Comparison of ENCODE assay signal across 1 cellular context in genomic region chr15:89575146-89575655, GRCh38.
A peak's percentile ranks its signal among the peaks of the same experiment; 100 is the strongest.
TF ChIP-seq lines count a peak whose summit lies in the region.

A gene with protein sequence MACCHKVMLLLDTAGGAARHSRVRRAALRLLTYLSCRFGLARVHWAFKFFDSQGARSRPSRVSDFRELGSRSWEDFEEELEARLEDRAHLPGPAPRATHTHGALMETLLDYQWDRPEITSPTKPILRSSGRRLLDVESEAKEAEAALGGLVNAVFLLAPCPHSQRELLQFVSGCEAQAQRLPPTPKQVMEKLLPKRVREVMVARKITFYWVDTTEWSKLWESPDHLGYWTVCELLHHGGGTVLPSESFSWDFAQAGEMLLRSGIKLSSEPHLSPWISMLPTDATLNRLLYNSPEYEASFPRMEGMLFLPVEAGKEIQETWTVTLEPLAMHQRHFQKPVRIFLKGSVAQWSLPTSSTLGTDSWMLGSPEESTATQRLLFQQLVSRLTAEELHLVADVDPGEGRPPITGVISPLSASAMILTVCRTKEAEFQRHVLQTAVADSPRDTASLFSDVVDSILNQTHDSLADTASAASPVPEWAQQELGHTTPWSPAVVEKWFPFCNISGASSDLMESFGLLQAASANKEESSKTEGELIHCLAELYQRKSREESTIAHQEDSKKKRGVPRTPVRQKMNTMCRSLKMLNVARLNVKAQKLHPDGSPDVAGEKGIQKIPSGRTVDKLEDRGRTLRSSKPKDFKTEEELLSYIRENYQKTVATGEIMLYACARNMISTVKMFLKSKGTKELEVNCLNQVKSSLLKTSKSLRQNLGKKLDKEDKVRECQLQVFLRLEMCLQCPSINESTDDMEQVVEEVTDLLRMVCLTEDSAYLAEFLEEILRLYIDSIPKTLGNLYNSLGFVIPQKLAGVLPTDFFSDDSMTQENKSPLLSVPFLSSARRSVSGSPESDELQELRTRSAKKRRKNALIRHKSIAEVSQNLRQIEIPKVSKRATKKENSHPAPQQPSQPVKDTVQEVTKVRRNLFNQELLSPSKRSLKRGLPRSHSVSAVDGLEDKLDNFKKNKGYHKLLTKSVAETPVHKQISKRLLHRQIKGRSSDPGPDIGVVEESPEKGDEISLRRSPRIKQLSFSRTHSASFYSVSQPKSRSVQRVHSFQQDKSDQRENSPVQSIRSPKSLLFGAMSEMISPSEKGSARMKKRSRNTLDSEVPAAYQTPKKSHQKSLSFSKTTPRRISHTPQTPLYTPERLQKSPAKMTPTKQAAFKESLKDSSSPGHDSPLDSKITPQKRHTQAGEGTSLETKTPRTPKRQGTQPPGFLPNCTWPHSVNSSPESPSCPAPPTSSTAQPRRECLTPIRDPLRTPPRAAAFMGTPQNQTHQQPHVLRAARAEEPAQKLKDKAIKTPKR (N-terminal part only) (plus strand): TSS chr15:89575469. CDS start chr15:89575587, 118 bp downstream.

TF ChIP-seq in K562, 482 proteins besides CTCF, POLR2A, EP300 and RAD21 (continued from another document and continues in another):
- TF ChIP-seq, protein P1, sequence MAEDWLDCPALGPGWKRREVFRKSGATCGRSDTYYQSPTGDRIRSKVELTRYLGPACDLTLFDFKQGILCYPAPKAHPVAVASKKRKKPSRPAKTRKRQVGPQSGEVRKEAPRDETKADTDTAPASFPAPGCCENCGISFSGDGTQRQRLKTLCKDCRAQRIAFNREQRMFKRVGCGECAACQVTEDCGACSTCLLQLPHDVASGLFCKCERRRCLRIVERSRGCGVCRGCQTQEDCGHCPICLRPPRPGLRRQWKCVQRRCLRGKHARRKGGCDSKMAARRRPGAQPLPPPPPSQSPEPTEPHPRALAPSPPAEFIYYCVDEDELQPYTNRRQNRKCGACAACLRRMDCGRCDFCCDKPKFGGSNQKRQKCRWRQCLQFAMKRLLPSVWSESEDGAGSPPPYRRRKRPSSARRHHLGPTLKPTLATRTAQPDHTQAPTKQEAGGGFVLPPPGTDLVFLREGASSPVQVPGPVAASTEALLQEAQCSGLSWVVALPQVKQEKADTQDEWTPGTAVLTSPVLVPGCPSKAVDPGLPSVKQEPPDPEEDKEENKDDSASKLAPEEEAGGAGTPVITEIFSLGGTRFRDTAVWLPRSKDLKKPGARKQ (CRISPR knock-in tag; IDR thresholded peaks at IDR 0.05) = no peak
- TF ChIP-seq CREB5 (CRISPR knock-in tag; IDR thresholded peaks at IDR 0.05) (no peak), ETV5 (CRISPR knock-in tag; IDR thresholded peaks at IDR 0.05; ENCODE audit: low read depth) (no peak), TEAD2 (tag; IDR thresholded peaks at IDR 0.05) (no peak), MXI1 (IDR thresholded peaks at IDR 0.05; ENCODE audit: low read depth, low read length) (peak; percentile 63; the same call in 1 of the 2 replicates), ZSCAN32 (CRISPR knock-in tag; IDR thresholded peaks at IDR 0.05) (no peak), NFE2 (IDR thresholded peaks at IDR 0.05; ENCODE audit: low read depth) (no peak), HDAC2 (IDR thresholded peaks at IDR 0.05) (no peak; the same call in 1 of the 2 replicates), ATF1 (CRISPR knock-in tag; IDR thresholded peaks at IDR 0.05) (no peak), ATF1 (tag; IDR thresholded peaks at IDR 0.05) (peak; percentile 93), RFX5 (IDR thresholded peaks at IDR 0.05; ENCODE audit: low read depth, low read length) (no peak; the same call in 1 of the 2 replicates), CXXC5 (CRISPR knock-in tag; IDR thresholded peaks at IDR 0.05) (peak; percentile 93), SRF (CRISPR knock-in tag; IDR thresholded peaks at IDR 0.05) (peak in 1 of 2 experiments; percentile 94; a peak in 2 of 4 replicates), SMAD3 (CRISPR knock-in tag; conservative IDR thresholded peaks at IDR 0.05) (no peak), FOXP1 (CRISPR knock-in tag; IDR thresholded peaks at IDR 0.05) (peak; percentile 45; the same call in 1 of the 2 replicates), ZNF253 (CRISPR knock-in tag; conservative IDR thresholded peaks at IDR 0.05) (no peak), ARNT (IDR thresholded peaks at IDR 0.05) (no peak), ZBTB8A (IDR thresholded peaks at IDR 0.05; ENCODE audit: partially characterized antibody) (no peak), KAT8 (IDR thresholded peaks at IDR 0.05; ENCODE audit: low read depth) (no peak), ETV6 (IDR thresholded peaks at IDR 0.05; ENCODE audit: borderline replicate concordance in 1 of 2, low read depth in 2 of 2, low read length in 1 of 2) (no peak), ETV6 (CRISPR knock-in tag; IDR thresholded peaks at IDR 0.05; ENCODE audit: borderline replicate concordance) (no peak), FOXK2 (conservative IDR thresholded peaks at IDR 0.05 in 1 of 2, IDR thresholded peaks at IDR 0.05 in 1 of 2; ENCODE audit: low read depth in 2 of 2) (peak; percentile 58 to 67; a peak in 3 of 4 replicates), MED1 (CRISPR knock-in tag; IDR thresholded peaks at IDR 0.05; ENCODE audit: borderline replicate concordance) (no peak), ZNF224 (CRISPR knock-in tag; IDR thresholded peaks at IDR 0.05) (no peak), TEAD1 (CRISPR knock-in tag; IDR thresholded peaks at IDR 0.05) (no peak), BHLHE40 (IDR thresholded peaks at IDR 0.05; ENCODE audit: low read length) (peak; percentile 33; the same call in 1 of the 2 replicates), BCLAF1 (IDR thresholded peaks at IDR 0.05; ENCODE audit: borderline replicate concordance in 1 of 2, control insufficient read depth in 1 of 2, low read depth in 2 of 2, low read length in 1 of 2) (no peak), RBM15 (IDR thresholded peaks at IDR 0.05; ENCODE audit: insufficient read depth, low read length) (no peak), MEIS2 (IDR thresholded peaks at IDR 0.05; ENCODE audit: partially characterized antibody) (peak; percentile 19), HDAC6 (IDR thresholded peaks at IDR 0.05; ENCODE audit: low read depth, low read length) (no peak), ZBTB17 (CRISPR knock-in tag; IDR thresholded peaks at IDR 0.05) (no peak), ZNF311 (CRISPR knock-in tag; IDR thresholded peaks at IDR 0.05) (no peak), SIN3A (IDR thresholded peaks at IDR 0.05; ENCODE audit: borderline replicate concordance in 2 of 2, control insufficient read depth in 1 of 2, low read depth in 2 of 2, low read length in 2 of 2) (peak; percentile 79 to 89; a peak in 3 of 4 replicates), CHCHD3 (CRISPR knock-in tag; IDR thresholded peaks at IDR 0.05) (no peak), NR2F6 (CRISPR knock-in tag; IDR thresholded peaks at IDR 0.05) (no peak), XRCC4 (IDR thresholded peaks at IDR 0.05; ENCODE audit: extremely low read depth, insufficient read depth, insufficient read length) (no peak), KDM2B (CRISPR knock-in tag; IDR thresholded peaks at IDR 0.05) (no peak), RAD51 (IDR thresholded peaks at IDR 0.05; ENCODE audit: borderline replicate concordance, low read depth) (no peak), CEBPB (tag; IDR thresholded peaks at IDR 0.05) (peak; percentile 91)
- TF ChIP-seq, protein P2, sequence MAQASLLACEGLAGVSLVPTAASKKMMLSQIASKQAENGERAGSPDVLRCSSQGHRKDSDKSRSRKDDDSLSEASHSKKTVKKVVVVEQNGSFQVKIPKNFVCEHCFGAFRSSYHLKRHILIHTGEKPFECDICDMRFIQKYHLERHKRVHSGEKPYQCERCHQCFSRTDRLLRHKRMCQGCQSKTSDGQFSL (CRISPR knock-in tag; IDR thresholded peaks at IDR 0.05) = no peak; the same call in 1 of the 2 replicates
- TF ChIP-seq, protein P2 (tag; IDR thresholded peaks at IDR 0.05) = no peak
- TF ChIP-seq, protein P3, sequence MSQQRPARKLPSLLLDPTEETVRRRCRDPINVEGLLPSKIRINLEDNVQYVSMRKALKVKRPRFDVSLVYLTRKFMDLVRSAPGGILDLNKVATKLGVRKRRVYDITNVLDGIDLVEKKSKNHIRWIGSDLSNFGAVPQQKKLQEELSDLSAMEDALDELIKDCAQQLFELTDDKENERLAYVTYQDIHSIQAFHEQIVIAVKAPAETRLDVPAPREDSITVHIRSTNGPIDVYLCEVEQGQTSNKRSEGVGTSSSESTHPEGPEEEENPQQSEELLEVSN (IDR thresholded peaks at IDR 0.05; ENCODE audit: borderline replicate concordance in 1 of 2, extremely low read depth in 1 of 2, insufficient read depth in 1 of 2, insufficient read length in 1 of 2, low read depth in 1 of 2, low read length in 1 of 2, poor library complexity in 1 of 2, severe bottlenecking in 1 of 2) = peak; percentile 90 to 95
- TF ChIP-seq, protein P4, sequence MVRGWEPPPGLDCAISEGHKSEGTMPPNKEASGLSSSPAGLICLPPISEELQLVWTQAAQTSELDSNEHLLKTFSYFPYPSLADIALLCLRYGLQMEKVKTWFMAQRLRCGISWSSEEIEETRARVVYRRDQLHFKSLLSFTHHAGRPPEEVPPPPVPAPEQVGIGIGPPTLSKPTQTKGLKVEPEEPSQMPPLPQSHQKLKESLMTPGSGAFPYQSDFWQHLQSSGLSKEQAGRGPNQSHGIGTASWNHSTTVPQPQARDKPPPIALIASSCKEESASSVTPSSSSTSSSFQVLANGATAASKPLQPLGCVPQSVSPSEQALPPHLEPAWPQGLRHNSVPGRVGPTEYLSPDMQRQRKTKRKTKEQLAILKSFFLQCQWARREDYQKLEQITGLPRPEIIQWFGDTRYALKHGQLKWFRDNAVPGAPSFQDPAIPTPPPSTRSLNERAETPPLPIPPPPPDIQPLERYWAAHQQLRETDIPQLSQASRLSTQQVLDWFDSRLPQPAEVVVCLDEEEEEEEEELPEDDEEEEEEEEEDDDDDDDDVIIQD (CRISPR knock-in tag; IDR thresholded peaks at IDR 0.05) = no peak
